1 cellular context compared by ENCODE assay signal in the genomic region with DNA sequence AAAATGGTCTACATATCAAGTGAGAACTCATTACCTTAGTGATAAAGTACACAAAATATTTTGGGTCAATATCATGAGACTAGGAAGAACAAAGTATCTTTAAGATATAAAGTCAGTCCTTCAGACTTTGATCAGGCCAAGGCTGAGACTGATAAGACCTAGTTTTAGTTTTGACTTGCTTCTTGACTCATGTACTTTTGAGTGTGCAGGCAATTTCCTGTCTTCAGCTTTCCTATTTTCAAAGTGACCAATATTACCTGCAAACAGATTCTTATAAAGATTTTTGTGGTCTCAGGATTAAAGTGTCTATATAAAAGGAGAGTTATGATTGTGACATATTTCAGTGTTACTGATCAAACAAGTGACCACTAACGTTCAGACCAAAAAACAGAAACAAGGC.
TF ChIP-seq lines count a peak whose summit lies in the region.

No MANE protein-coding gene starts in this region.

TF ChIP-seq in GM12878, 131 proteins besides CTCF, POLR2A, EP300 and RAD21 (continued from another document):
- TF ChIP-seq, protein P1, sequence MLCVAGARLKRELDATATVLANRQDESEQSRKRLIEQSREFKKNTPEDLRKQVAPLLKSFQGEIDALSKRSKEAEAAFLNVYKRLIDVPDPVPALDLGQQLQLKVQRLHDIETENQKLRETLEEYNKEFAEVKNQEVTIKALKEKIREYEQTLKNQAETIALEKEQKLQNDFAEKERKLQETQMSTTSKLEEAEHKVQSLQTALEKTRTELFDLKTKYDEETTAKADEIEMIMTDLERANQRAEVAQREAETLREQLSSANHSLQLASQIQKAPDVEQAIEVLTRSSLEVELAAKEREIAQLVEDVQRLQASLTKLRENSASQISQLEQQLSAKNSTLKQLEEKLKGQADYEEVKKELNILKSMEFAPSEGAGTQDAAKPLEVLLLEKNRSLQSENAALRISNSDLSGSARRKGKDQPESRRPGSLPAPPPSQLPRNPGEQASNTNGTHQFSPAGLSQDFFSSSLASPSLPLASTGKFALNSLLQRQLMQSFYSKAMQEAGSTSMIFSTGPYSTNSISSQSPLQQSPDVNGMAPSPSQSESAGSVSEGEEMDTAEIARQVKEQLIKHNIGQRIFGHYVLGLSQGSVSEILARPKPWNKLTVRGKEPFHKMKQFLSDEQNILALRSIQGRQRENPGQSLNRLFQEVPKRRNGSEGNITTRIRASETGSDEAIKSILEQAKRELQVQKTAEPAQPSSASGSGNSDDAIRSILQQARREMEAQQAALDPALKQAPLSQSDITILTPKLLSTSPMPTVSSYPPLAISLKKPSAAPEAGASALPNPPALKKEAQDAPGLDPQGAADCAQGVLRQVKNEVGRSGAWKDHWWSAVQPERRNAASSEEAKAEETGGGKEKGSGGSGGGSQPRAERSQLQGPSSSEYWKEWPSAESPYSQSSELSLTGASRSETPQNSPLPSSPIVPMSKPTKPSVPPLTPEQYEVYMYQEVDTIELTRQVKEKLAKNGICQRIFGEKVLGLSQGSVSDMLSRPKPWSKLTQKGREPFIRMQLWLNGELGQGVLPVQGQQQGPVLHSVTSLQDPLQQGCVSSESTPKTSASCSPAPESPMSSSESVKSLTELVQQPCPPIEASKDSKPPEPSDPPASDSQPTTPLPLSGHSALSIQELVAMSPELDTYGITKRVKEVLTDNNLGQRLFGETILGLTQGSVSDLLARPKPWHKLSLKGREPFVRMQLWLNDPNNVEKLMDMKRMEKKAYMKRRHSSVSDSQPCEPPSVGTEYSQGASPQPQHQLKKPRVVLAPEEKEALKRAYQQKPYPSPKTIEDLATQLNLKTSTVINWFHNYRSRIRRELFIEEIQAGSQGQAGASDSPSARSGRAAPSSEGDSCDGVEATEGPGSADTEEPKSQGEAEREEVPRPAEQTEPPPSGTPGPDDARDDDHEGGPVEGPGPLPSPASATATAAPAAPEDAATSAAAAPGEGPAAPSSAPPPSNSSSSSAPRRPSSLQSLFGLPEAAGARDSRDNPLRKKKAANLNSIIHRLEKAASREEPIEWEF (IDR thresholded peaks at IDR 0.05; ENCODE audit: insufficient replicate concordance, low read depth, low read length), result no peak
- TF ChIP-seq NBN (IDR thresholded peaks at IDR 0.05) (no peak), CREM (IDR thresholded peaks at IDR 0.05; ENCODE audit: low read depth) (0 out of 2 replicates have a peak, but pooled peaks have one; percentile 4), CBX5 (IDR thresholded peaks at IDR 0.05; ENCODE audit: low read depth) (no peak), YY1 (IDR thresholded peaks at IDR 0.05; ENCODE audit: low read depth, low read length) (no peak), JUNB (IDR thresholded peaks at IDR 0.05) (peak; percentile 63; the same call in 1 of the 2 replicates), RBBP5 (conservative IDR thresholded peaks at IDR 0.05) (no peak), TCF12 (IDR thresholded peaks at IDR 0.05; ENCODE audit: low read depth, low read length) (no peak), ZBED1 (IDR thresholded peaks at IDR 0.05; ENCODE audit: borderline replicate concordance) (no peak)
- TF ChIP-seq, protein P2, sequence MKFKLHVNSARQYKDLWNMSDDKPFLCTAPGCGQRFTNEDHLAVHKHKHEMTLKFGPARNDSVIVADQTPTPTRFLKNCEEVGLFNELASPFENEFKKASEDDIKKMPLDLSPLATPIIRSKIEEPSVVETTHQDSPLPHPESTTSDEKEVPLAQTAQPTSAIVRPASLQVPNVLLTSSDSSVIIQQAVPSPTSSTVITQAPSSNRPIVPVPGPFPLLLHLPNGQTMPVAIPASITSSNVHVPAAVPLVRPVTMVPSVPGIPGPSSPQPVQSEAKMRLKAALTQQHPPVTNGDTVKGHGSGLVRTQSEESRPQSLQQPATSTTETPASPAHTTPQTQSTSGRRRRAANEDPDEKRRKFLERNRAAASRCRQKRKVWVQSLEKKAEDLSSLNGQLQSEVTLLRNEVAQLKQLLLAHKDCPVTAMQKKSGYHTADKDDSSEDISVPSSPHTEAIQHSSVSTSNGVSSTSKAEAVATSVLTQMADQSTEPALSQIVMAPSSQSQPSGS (IDR thresholded peaks at IDR 0.05; ENCODE audit: low read length), result 0 out of 2 replicates have a peak, but pooled peaks have one; percentile 34
